In the genomic region with DNA sequence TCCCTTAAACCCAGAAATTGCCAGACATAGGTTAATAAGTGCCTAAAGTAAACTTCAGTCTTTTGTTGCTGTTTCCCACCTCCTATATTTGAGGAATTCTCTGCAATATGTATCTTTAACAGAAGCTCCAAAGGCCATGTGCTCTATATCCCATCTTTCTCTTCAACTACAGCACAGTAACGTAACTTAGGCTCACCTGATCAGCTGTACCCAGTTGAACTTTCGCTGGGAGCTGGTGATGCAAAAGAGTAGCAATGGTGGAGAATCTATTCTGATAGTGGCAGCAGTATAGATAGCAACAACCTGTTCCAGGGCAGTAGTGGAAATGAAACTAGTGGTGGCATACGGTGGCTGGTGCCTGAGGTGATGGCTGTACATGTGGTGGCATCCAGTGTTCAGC, we compare ENCODE assay signal across 33 cellular contexts.
"Had no signal": no experiment of that assay in that cellular context is flagged by ENCODE, and none has a peak within 500 bp of the region (broad histone marks: within the 10 kb centered on the region; RNA-seq: fewer than 3 reads in every experiment).

No MANE protein-coding gene starts in this region.

- H3K9me3 ChIP-seq: ascending aorta, Peyer's patch, SJSA1, SK-N-SH had no signal

- H3K4me2 ChIP-seq: KMS-11, SK-N-SH had no signal

- ATAC-seq: activated CD8-positive, alpha-beta T cell treated with anti-CD3 and anti-CD28 coated beads for 36 hours; PC-3; T-cell; T-helper 17 cell had no signal

- H3K4me3 Mint-ChIP-seq: activated CD4-positive, alpha-beta T cell treated with anti-CD3 and anti-CD28 coated beads, Interleukin-2, amount 10 ng/mL, durations not matched to agents 24 days and 14 days; activated CD8-positive, alpha-beta T cell treated with anti-CD3 and anti-CD28 coated beads for 36 hours; activated naive CD4-positive, alpha-beta T cell treated with anti-CD3 and anti-CD28 coated beads, Interleukin-2, amount 50 U/mL, for 24 hours; activated naive CD8-positive, alpha-beta T cell treated with anti-CD3 and anti-CD28 coated beads, Interleukin-2, amount 10 ng/mL, durations not matched to agents 7 days and 5 days; central memory CD8-positive, alpha-beta T cell; T-cell; T-helper 17 cell had no signal

- H3K27ac Mint-ChIP-seq: activated CD4-positive, alpha-beta T cell treated with anti-CD3 and anti-CD28 coated beads, Interleukin-2, amount 10 ng/mL, durations not matched to agents 24 days and 14 days; activated CD8-positive, alpha-beta T cell treated with anti-CD3 and anti-CD28 coated beads for 36 hours; activated naive CD4-positive, alpha-beta T cell treated with anti-CD3 and anti-CD28 coated beads, Interleukin-2, amount 50 U/mL, for 24 hours; activated naive CD8-positive, alpha-beta T cell treated with anti-CD3 and anti-CD28 coated beads, Interleukin-2, amount 10 ng/mL, durations not matched to agents 7 days and 5 days; activated T-helper 2 cell treated with anti-CD3 and anti-CD28 coated beads, Interferon-gamma antibody, Interleukin-2, Interleukin-4, amounts not matched to agents 10 μg/mL and 5 μg/mL and 100 μg/mL, durations not matched to agents 14 hours and 24 hours and 36 hours; T-cell had no signal

- H3K27me3 ChIP-seq: ascending aorta, cardiac muscle cell, Peyer's patch, SJSA1 had no signal

- H3K4me1 Mint-ChIP-seq: activated CD4-positive, alpha-beta T cell treated with anti-CD3 and anti-CD28 coated beads, Interleukin-2, amount 10 ng/mL, durations not matched to agents 24 days and 14 days; activated naive CD4-positive, alpha-beta T cell treated with anti-CD3 and anti-CD28 coated beads, Interleukin-2, amount 50 U/mL, for 24 hours; activated naive CD8-positive, alpha-beta T cell treated with anti-CD3 and anti-CD28 coated beads, Interleukin-2, amount 10 ng/mL, durations not matched to agents 7 days and 5 days; central memory CD8-positive, alpha-beta T cell; T-cell had no signal

- H3K27ac ChIP-seq: ascending aorta, cardiac muscle cell, KMS-11, Peyer's patch, SJSA1, WERI-Rb-1 had no signal

- DNase-seq: activated CD4-positive, alpha-beta T cell treated with anti-CD3 and anti-CD28 coated beads, Interleukin-2, amount 10 ng/mL, durations not matched to agents 24 days and 14 days; activated CD4-positive, alpha-beta T cell treated with anti-CD3 and anti-CD28 coated beads, Interleukin-2, amount 50 U/mL, for 4 hours; activated CD8-positive, alpha-beta T cell treated with anti-CD3 and anti-CD28 coated beads for 36 hours; activated gamma-delta T cell; activated naive CD4-positive, alpha-beta T cell treated with Interleukin-2 at 50 U/mL for 16 hours; activated naive CD8-positive, alpha-beta T cell treated with anti-CD3 and anti-CD28 coated beads, Interleukin-2, amount 10 ng/mL, durations not matched to agents 7 days and 5 days; activated T-cell treated with anti-CD3 and anti-CD28 coated beads, Interleukin-2, amount 50 U/mL, for 1 hour; amygdala; NCI-H1105 treated with DMSO at 0.1 percent for 48 hours; NCI-H1436; NCI-H1694; NCI-H1930; NCI-H2081 treated with DMSO at 0.1 percent for 48 hours; NCI-H226; NCI-H446 treated with DMSO at 0.1 percent for 48 hours; NCI-H524; NCI-H69; NCI-H82; PC-3; Peyer's patch; RPMI8226; SHP77 treated with DMSO at 0.1 percent for 48 hours; SK-N-SH; T-cell; T-helper 17 cell; WERI-Rb-1 had no signal

- H3K36me3 ChIP-seq: ascending aorta, cardiac muscle cell, Peyer's patch, SJSA1, WERI-Rb-1 had no signal

- H3K36me3 Mint-ChIP-seq: activated naive CD4-positive, alpha-beta T cell treated with anti-CD3 and anti-CD28 coated beads, Interleukin-2, amount 50 U/mL, for 24 hours; activated naive CD8-positive, alpha-beta T cell treated with anti-CD3 and anti-CD28 coated beads, Interleukin-2, amount 10 ng/mL, durations not matched to agents 7 days and 5 days; T-cell had no signal

- H3K9ac ChIP-seq: KMS-11, SK-N-SH had no signal

- H3K4me3 ChIP-seq: ascending aorta, cardiac muscle cell, Peyer's patch, SJSA1 had no signal

- H3K4me1 ChIP-seq: ascending aorta, Peyer's patch had no signal

- H3K9me2 ChIP-seq: SK-N-SH had no signal

- H3K9me3 Mint-ChIP-seq: activated CD4-positive, alpha-beta T cell treated with anti-CD3 and anti-CD28 coated beads, Interleukin-2, amount 10 ng/mL, durations not matched to agents 24 days and 14 days; activated CD8-positive, alpha-beta T cell treated with anti-CD3 and anti-CD28 coated beads for 36 hours; activated naive CD4-positive, alpha-beta T cell treated with anti-CD3 and anti-CD28 coated beads, Interleukin-2, amount 50 U/mL, for 24 hours; activated naive CD8-positive, alpha-beta T cell treated with anti-CD3 and anti-CD28 coated beads, Interleukin-2, amount 10 ng/mL, durations not matched to agents 7 days and 5 days; activated T-helper 2 cell treated with anti-CD3 and anti-CD28 coated beads, Interferon-gamma antibody, Interleukin-2, Interleukin-4, amounts not matched to agents 10 μg/mL and 5 μg/mL and 100 μg/mL, durations not matched to agents 14 hours and 24 hours and 36 hours; central memory CD8-positive, alpha-beta T cell; T-cell had no signal
